In genomic region chr11:6298605-6299004, GRCh38 we compare ENCODE assay signal across 9 cellular contexts. TPM values are rescaled to one million over a fixed set of nuclear protein-coding genes. Genes with fewer than 3 reads are reported as not detected.
DNase-seq lines count a peak whose midpoint lies in the region; ATAC-seq, FAIRE-seq and TF ChIP-seq lines count a peak whose summit lies in the region.
"Had no signal": no experiment of that assay in that cellular context is flagged by ENCODE, and none has a peak within 500 bp of the region (broad histone marks: within the 10 kb centered on the region; RNA-seq: fewer than 3 reads in every experiment).

No MANE protein-coding gene starts in this region.

- no TSS peak for BruUV-seq in OCI-LY7 (replicated peaks; lab: Mats Ljungman, UMichigan)

- H3K36me3 ChIP-seq in OCI-LY7 (ENCODE audit: insufficient read depth, low read length) (no peaks in the 10 kb centered on the region), H1 (ENCODE audit: control insufficient read depth in 2 of 4, insufficient read depth in 4 of 4, low read length in 3 of 4) (no peaks in the 10 kb centered on the region), osteoblast (ENCODE audit: insufficient read depth, low read length) (no peaks in the 10 kb centered on the region)
- H3K36me3 ChIP-seq in naive thymus-derived CD4-positive, alpha-beta T cell (ENCODE audit: control insufficient read depth in 2 of 3, insufficient read depth in 3 of 3, low read length in 3 of 3), result no peaks in the 10 kb centered on the region

- no peak overlapping the region for H3K23ac ChIP-seq in H1 (ENCODE audit: insufficient read length)

- no peaks in the 10 kb centered on the region; a peak in 1 of 7 replicates for H3K27me3 ChIP-seq in H1 (replicated peaks in 1 of 4; ENCODE audit: control insufficient read depth in 3 of 4, extremely low read depth in 1 of 4, insufficient read depth in 3 of 4, low read length in 3 of 4)
- no peaks in the 10 kb centered on the region for H3K27me3 ChIP-seq in osteoblast (ENCODE audit: insufficient read depth, low read length)
- H3K27me3 ChIP-seq in naive thymus-derived CD4-positive, alpha-beta T cell (ENCODE audit: control insufficient read depth in 2 of 2, insufficient read depth in 2 of 2, low read length in 2 of 2), result no peaks in the 10 kb centered on the region

- no peaks in the 10 kb centered on the region for H3K4me1 Mint-ChIP-seq in naive thymus-derived CD4-positive, alpha-beta T cell
- H3K4me1 Mint-ChIP-seq: CD4-positive, CD25-positive, alpha-beta regulatory T cell had no signal

- no peaks in the 10 kb centered on the region for H3K36me3 Mint-ChIP-seq in naive thymus-derived CD4-positive, alpha-beta T cell
- H3K36me3 Mint-ChIP-seq: CD4-positive, CD25-positive, alpha-beta regulatory T cell had no signal

- no peak overlapping the region for H3K4me3 Mint-ChIP-seq in naive thymus-derived CD4-positive, alpha-beta T cell
- H3K4me3 Mint-ChIP-seq: CD4-positive, CD25-positive, alpha-beta regulatory T cell had no signal

- no peaks in the 10 kb centered on the region for H3K23me2 ChIP-seq in H1 (ENCODE audit: low read depth, low read length)

- H3K9me2 ChIP-seq in OCI-LY7 (ENCODE audit: insufficient read depth, low read length), result no peaks in the 10 kb centered on the region

- no peak overlapping the region for H3K14ac ChIP-seq in H1 (ENCODE audit: insufficient read length)

- no peaks in the 10 kb centered on the region for H3K9me3 ChIP-seq in OCI-LY7 (ENCODE audit: low read length)
- no peaks in the 10 kb centered on the region for H3K9me3 ChIP-seq in H1 (ENCODE audit: insufficient read depth in 2 of 2, low read depth in 1 of 2, low read length in 1 of 2)
- no peaks in the 10 kb centered on the region for H3K9me3 ChIP-seq in osteoblast (ENCODE audit: low read depth, low read length)
- H3K9me3 ChIP-seq in naive thymus-derived CD4-positive, alpha-beta T cell (ENCODE audit: control insufficient read depth in 2 of 3, low read length in 3 of 3), result no peaks in the 10 kb centered on the region

- H3K4ac ChIP-seq in H1 (replicated peaks; ENCODE audit: insufficient read length, low read depth, low read length), result no peak overlapping the region

- H2AFZ ChIP-seq in OCI-LY7 (ENCODE audit: low read length), result no peak overlapping the region
- no peak overlapping the region for H2AFZ ChIP-seq in H1 (ENCODE audit: low read length)
- H2AFZ ChIP-seq in osteoblast (ENCODE audit: low read length), result no peak overlapping the region

- H2AK5ac ChIP-seq in H1 (ENCODE audit: low read depth, low read length), result no peak overlapping the region

- peak; percentile 74 for TF ChIP-seq CTCF in OCI-LY7 (conservative IDR thresholded peaks at IDR 0.05; ENCODE audit: low read length)
- TF ChIP-seq CTCF in H1 (IDR thresholded peaks at IDR 0.05; ENCODE audit: control extremely low read depth in 1 of 3, insufficient read depth in 1 of 3, low read depth in 1 of 3, low read length in 3 of 3), result peak; percentile 100
- peak; percentile 65 for TF ChIP-seq CTCF in osteoblast (IDR thresholded peaks at IDR 0.05; ENCODE audit: extremely low read depth, low read depth, low read length)

- H3K79me2 ChIP-seq in OCI-LY7 (ENCODE audit: insufficient read depth, low read depth, low read length) (no peaks in the 10 kb centered on the region), H1 (ENCODE audit: control insufficient read depth in 1 of 2, insufficient read depth in 2 of 2, low read length in 2 of 2) (no peaks in the 10 kb centered on the region), osteoblast (ENCODE audit: insufficient read depth, low read length) (no peaks in the 10 kb centered on the region)

- H3K9me3 Mint-ChIP-seq in naive thymus-derived CD4-positive, alpha-beta T cell, result no peaks in the 10 kb centered on the region
- H3K9me3 Mint-ChIP-seq: CD4-positive, CD25-positive, alpha-beta regulatory T cell had no signal

- no peaks in the 10 kb centered on the region for H3K79me1 ChIP-seq in H1 (ENCODE audit: low read depth, low read length)

- no peak overlapping the region for H2BK20ac ChIP-seq in H1 (ENCODE audit: low read length)

- H3K27ac Mint-ChIP-seq in naive thymus-derived CD4-positive, alpha-beta T cell, result no peak overlapping the region
- H3K27ac Mint-ChIP-seq: CD4-positive, CD25-positive, alpha-beta regulatory T cell had no signal

- POLR2A ChIA-PET in OCI-LY7 (lab: Charles Lee) (interaction anchor here (0.6 to 1.5 kb wide), 2 partner anchors 21 to 114 kb away, joined by 3 to 5 read pairs; no protein-coding TSS in a partner anchor), H1 (lab: Charles Lee; ENCODE audit: partially characterized antibody) (interaction anchor here (1.0 to 1.7 kb wide), 3 partner anchors 21 to 51 kb away, joined by 3 to 4 read pairs (median 4); partner anchors contain the start of gene CAVIN3)
- POLR2A ChIA-PET in naive thymus-derived CD4-positive, alpha-beta T cell (lab: Charles Lee), result no interaction called here

- CTCF ChIA-PET in OCI-LY7 (lab: Charles Lee; ENCODE audit: unreplicated experiment) (interaction anchor here (0.5 to 0.6 kb wide), 2 partner anchors 63 to 95 kb away, joined by 3 read pairs; no protein-coding TSS in a partner anchor), H1 (lab: Charles Lee; ENCODE audit: partially characterized antibody) (interaction anchor here (0.5 to 9.5 kb wide), 31 partner anchors 9 to 307 kb away, joined by 3 to 166 read pairs (median 4); partner anchors contain the start of genes CAVIN3 and CCKBR)
- CTCF ChIA-PET in naive thymus-derived CD4-positive, alpha-beta T cell (lab: Charles Lee), result no interaction called here

- H3K27ac ChIP-seq in OCI-LY7 (ENCODE audit: low read depth, low read length, poor library complexity, severe bottlenecking) (no peak overlapping the region), H1 (ENCODE audit: low read depth, low read length) (no peak overlapping the region), osteoblast (ENCODE audit: low read depth, low read length) (no peak overlapping the region)
- no peak overlapping the region for H3K27ac ChIP-seq in naive thymus-derived CD4-positive, alpha-beta T cell (ENCODE audit: low read depth, low read length)

- TF ChIP-seq RAD21 in H1 (IDR thresholded peaks at IDR 0.05 in 1 of 2, conservative IDR thresholded peaks at IDR 0.05 in 1 of 2; ENCODE audit: low read depth in 2 of 2, low read length in 2 of 2), result peak; percentile 72 to 86

- no peak overlapping the region for H2BK15ac ChIP-seq in H1 (ENCODE audit: low read length)

- H4K8ac ChIP-seq in H1 (ENCODE audit: extremely low read depth, insufficient read depth, low read length), result no peak overlapping the region

- H3K4me1 ChIP-seq in OCI-LY7 (ENCODE audit: insufficient read depth, low read length, poor library complexity, severe bottlenecking), result no peaks in the 10 kb centered on the region
- peaks cover 1 to 7% (median 2%) of the 10 kb centered on the region in 4 experiments; a peak in 5 of 7 replicates for H3K4me1 ChIP-seq in H1 (replicated peaks in 1 of 4; ENCODE audit: control insufficient read depth in 3 of 4, insufficient read depth in 4 of 4, low read length in 3 of 4)
- H3K4me1 ChIP-seq in osteoblast (ENCODE audit: insufficient read depth, low read length), result no peaks in the 10 kb centered on the region
- H3K4me1 ChIP-seq in naive thymus-derived CD4-positive, alpha-beta T cell (ENCODE audit: control insufficient read depth in 2 of 2, insufficient read depth in 2 of 2, low read length in 2 of 2), result no peaks in the 10 kb centered on the region

- H3K56ac ChIP-seq in H1 (replicated peaks; ENCODE audit: insufficient read length, low read depth, low read length), result no peak overlapping the region

- no peak overlapping the region for H3K9ac ChIP-seq in H1 (replicated peaks in 1 of 4; ENCODE audit: extremely low read depth in 1 of 4, low read depth in 3 of 4, low read length in 3 of 4)

- H4K20me1 ChIP-seq in OCI-LY7 (ENCODE audit: insufficient read depth, low read length) (no peaks in the 10 kb centered on the region), H1 (replicated peaks in 1 of 2; ENCODE audit: control insufficient read depth in 1 of 2, insufficient read depth in 2 of 2, low read length in 2 of 2) (no peaks in the 10 kb centered on the region), osteoblast (ENCODE audit: insufficient read depth, low read length) (no peaks in the 10 kb centered on the region)

- FAIRE-seq in H1 (lab: Jason Lieb, UNC), result peak; percentile 78

- H2BK5ac ChIP-seq in H1 (ENCODE audit: low read depth, low read length), result 0 out of 2 replicates have a peak overlapping the region, but pooled peaks have one; percentile 1

- H2BK120ac ChIP-seq in H1 (replicated peaks; ENCODE audit: low read depth, low read length), result no peak overlapping the region

- peaks cover 8 to 30% (median 20%) of the 10 kb centered on the region in 5 donors for H3K27me3 Mint-ChIP-seq in naive thymus-derived CD4-positive, alpha-beta T cell

- intact Hi-C loops in OCI-LY7 (cut with micrococcal nuclease; ENCODE audit: unreplicated experiment), result loop anchor here (5.0 kb wide), 2 partner anchors 54 to 276 kb away; no protein-coding TSS in a partner anchor
- intact Hi-C loops in naive thymus-derived CD4-positive, alpha-beta T cell (cut with micrococcal nuclease), result loop anchor here (1.0 to 5.0 kb wide), 4 partner anchors 54 to 209 kb away; partner anchors contain the start of gene HPX (in 1 of the 2)

- H3K4me3 ChIP-seq in OCI-LY7 (ENCODE audit: low read depth, low read length, poor library complexity, severe bottlenecking), result no peak overlapping the region
- no peak overlapping the region for H3K4me3 ChIP-seq in H1 (ENCODE audit: extremely low read depth in 1 of 4, insufficient read depth in 2 of 4, low read depth in 3 of 4, low read length in 4 of 4)
- H3K4me3 ChIP-seq in osteoblast (ENCODE audit: insufficient read depth, low read length), result no peak overlapping the region
- no peak overlapping the region for H3K4me3 ChIP-seq in naive thymus-derived CD4-positive, alpha-beta T cell (ENCODE audit: low read length)

- peak; percentile 66 for ATAC-seq in HG02938 (IDR thresholded peaks at IDR 0.05; ENCODE audit: unreplicated experiment)
- no peak for ATAC-seq in naive thymus-derived CD4-positive, alpha-beta T cell

- peak; percentile 52 for DNase-seq in NCI-H748 (lab: John Stamatoyannopoulos, UW; ENCODE audit: unreplicated experiment)
- DNase-seq in NCI-H748 treated with DMSO at 0.1 percent for 48 hours (lab: John Stamatoyannopoulos, UW), result no peak
- DNase-seq in OCI-LY7 (ENCODE audit: low spot score), result peak; percentile 53
- DNase-seq in H1 (ENCODE audit: low read depth in 1 of 2, low spot score in 2 of 2), result peak in 1 of 2 experiments; percentile 81
- peak; percentile 35 for DNase-seq in osteoblast (ENCODE audit: insufficient read length, low spot score, missing footprints)
- DNase-seq in NCI-H2107 (lab: John Stamatoyannopoulos, UW), result no peak
- DNase-seq in naive thymus-derived CD4-positive, alpha-beta T cell, result no peak

- no peak for TF ChIP-seq POLR2A in H1 (IDR thresholded peaks at IDR 0.05; ENCODE audit: control extremely low read depth in 1 of 2, low read depth in 2 of 2, low read length in 2 of 2)

- H3K18ac ChIP-seq in H1 (ENCODE audit: extremely low read depth, low read length), result no peak overlapping the region

- no peak for TF ChIP-seq EP300 in H1 (IDR thresholded peaks at IDR 0.05; ENCODE audit: borderline replicate concordance in 1 of 2, low read depth in 2 of 2, low read length in 2 of 2)

- 0 out of 2 replicates have a peak overlapping the region, but pooled peaks have one; percentile 61 for H2BK12ac ChIP-seq in H1 (ENCODE audit: low read depth, low read length)

- no peak overlapping the region for H4K91ac ChIP-seq in H1 (replicated peaks; ENCODE audit: insufficient read length, low read length)

- H4K5ac ChIP-seq in H1 (ENCODE audit: insufficient read length, low read depth, low read length), result no peak overlapping the region

- H3K4me2 ChIP-seq in OCI-LY7 (ENCODE audit: low read length) (no peak overlapping the region), H1 (ENCODE audit: insufficient read depth in 1 of 2, low read depth in 2 of 2, low read length in 2 of 2) (no peak overlapping the region), osteoblast (ENCODE audit: insufficient read depth, low read length) (no peak overlapping the region)

- 14% methylated on average over 4 of the region's 4 CpGs; no CpG with 5 or more reads in 1 of the 2 experiments for WGBS in H1 (ENCODE audit: extremely low coverage in 1 of 2, insufficient coverage in 1 of 2, insufficient read length in 1 of 2, insufficient replicate concordance in 2 of 2, low coverage in 1 of 2, low lambda C conversion rate in 2 of 2, missing lambda C conversion rate in 1 of 2), 2 experiments

RNA-seq across cellular contexts. Expression of gene CAVIN3, which starts 21.7 kb away (rescaled TPM):
- not detected in 2 replicates for total RNA-seq in OCI-LY7 (2014; rRNA removed; shearing (Covaris generic))
- total RNA-seq in OCI-LY7 (2022) (not detected in 2 replicates), osteoblast (271 and 314 TPM in 2 replicates)
- 17.7 and 20.4 TPM in 2 replicates for total RNA-seq in H1 (2021; fragmentation: NEBNext Ultra II Directional; extraction: Animal tissue kit (Norgen Biotek cat#: 25700))
- 26.4 and 27.6 TPM in 2 replicates for polyA plus RNA-seq in H1 (2011; rRNA removed)
- polyA plus RNA-seq in H1 (2011; cell fraction: cytosol; rRNA removed), result 32.4 TPM
- 21.2 TPM for polyA plus RNA-seq in H1 (2011; cell fraction: nucleus; rRNA removed)
- 14.5 to 21.3 TPM (median 18.9 TPM) in 4 replicates for polyA plus RNA-seq in H1 (2012, experiment 1 of 2)
- polyA plus RNA-seq in H1 (2012, experiment 2 of 2), result 22.2 TPM
- polyA plus RNA-seq in H1 (2013, experiment 1 of 2), result 10.8 TPM
- polyA plus RNA-seq in H1 (2013, experiment 2 of 2), result 10.4 TPM
- 1.5 and 2.9 TPM in 2 replicates for polyA minus RNA-seq in H1 (2011; rRNA and poly(A)+ RNA removed)
- 4.3 TPM for polyA minus RNA-seq in H1 (2011; cell fraction: cytosol; rRNA and poly(A)+ RNA removed)
- polyA minus RNA-seq in H1 (2011; cell fraction: nucleus; rRNA and poly(A)+ RNA removed), result 18.5 TPM
- total RNA-seq in naive thymus-derived CD4-positive, alpha-beta T cell, result 1 to 10 TPM in 1 of 5 experiments, under 1 TPM in 2, not detected in 2; 0.51 to 5.4 (median 0.61) TPM
- not detected for polyA plus RNA-seq in naive thymus-derived CD4-positive, alpha-beta T cell

RNA-seq across cellular contexts. Expression of gene CCKBR, which starts 39.0 kb away (rescaled TPM):
- total RNA-seq in OCI-LY7 (2014; rRNA removed; shearing (Covaris generic)), result not detected in 2 replicates
- total RNA-seq in OCI-LY7 (2022) (not detected in 2 replicates), osteoblast (not detected in 2 replicates)
- 4.6 and 5.7 TPM in 2 replicates for total RNA-seq in H1 (2021; fragmentation: NEBNext Ultra II Directional; extraction: Animal tissue kit (Norgen Biotek cat#: 25700))
- 9.1 and 9.8 TPM in 2 replicates for polyA plus RNA-seq in H1 (2011; rRNA removed)
- 4.5 TPM for polyA plus RNA-seq in H1 (2011; cell fraction: cytosol; rRNA removed)
- polyA plus RNA-seq in H1 (2011; cell fraction: nucleus; rRNA removed), result 7.1 TPM
- polyA plus RNA-seq in H1 (2012, experiment 1 of 2), result 4.8 to 8.0 TPM (median 6.8 TPM) in 4 replicates
- 6.3 TPM for polyA plus RNA-seq in H1 (2012, experiment 2 of 2)
- polyA plus RNA-seq in H1 (2013, experiment 1 of 2), result 4.1 TPM
- 4.1 TPM for polyA plus RNA-seq in H1 (2013, experiment 2 of 2)
- 8.0 and 9.4 TPM in 2 replicates for polyA minus RNA-seq in H1 (2011; rRNA and poly(A)+ RNA removed)
- polyA minus RNA-seq in H1 (2011; cell fraction: cytosol; rRNA and poly(A)+ RNA removed), result 2.7 TPM
- polyA minus RNA-seq in H1 (2011; cell fraction: nucleus; rRNA and poly(A)+ RNA removed), result 3.1 TPM
- not detected for total RNA-seq in naive thymus-derived CD4-positive, alpha-beta T cell
- not detected for polyA plus RNA-seq in naive thymus-derived CD4-positive, alpha-beta T cell
- total RNA-seq: CD4-positive, CD25-positive, alpha-beta regulatory T cell had no signal
- polyA plus RNA-seq: CD4-positive, CD25-positive, alpha-beta regulatory T cell had no signal

RNA-seq across cellular contexts. Expression of gene CNGA4, which starts 59.7 kb away (rescaled TPM):
- 0.28 and 0.67 TPM in 2 replicates for total RNA-seq in OCI-LY7 (2014; rRNA removed; shearing (Covaris generic))
- total RNA-seq in OCI-LY7 (2022) (0.97 and 1.0 TPM in 2 replicates), osteoblast (under 0.01 TPM in 2 replicates)
- 0.33 TPM in 1 of 2 replicates, not detected in the other for total RNA-seq in H1 (2021; fragmentation: NEBNext Ultra II Directional; extraction: Animal tissue kit (Norgen Biotek cat#: 25700))
- polyA plus RNA-seq in H1 (2011; rRNA removed), result 0.29 and 0.74 TPM in 2 replicates
- 0.44 TPM for polyA plus RNA-seq in H1 (2011; cell fraction: cytosol; rRNA removed)
- polyA plus RNA-seq in H1 (2011; cell fraction: nucleus; rRNA removed), result 1.00 TPM
- polyA plus RNA-seq in H1 (2012, experiment 1 of 2), result 0.21 to 0.62 TPM (median 0.30 TPM) in 4 replicates
- not detected for polyA plus RNA-seq in H1 (2012, experiment 2 of 2)
- 0.12 TPM for polyA plus RNA-seq in H1 (2013, experiment 1 of 2)
- 0.07 TPM for polyA plus RNA-seq in H1 (2013, experiment 2 of 2)
- polyA minus RNA-seq in H1 (2011; rRNA and poly(A)+ RNA removed), result 0.63 and 0.69 TPM in 2 replicates
- not detected for polyA minus RNA-seq in H1 (2011; cell fraction: cytosol; rRNA and poly(A)+ RNA removed)
- polyA minus RNA-seq in H1 (2011; cell fraction: nucleus; rRNA and poly(A)+ RNA removed), result 0.30 TPM
- total RNA-seq in naive thymus-derived CD4-positive, alpha-beta T cell, result under 1 TPM in 4 of 5 experiments, not detected in 1; 0.32 to 0.62 (median 0.37) TPM
- polyA plus RNA-seq in naive thymus-derived CD4-positive, alpha-beta T cell, result not detected
- polyA plus RNA-seq: CD4-positive, CD25-positive, alpha-beta regulatory T cell had no signal

Comparison
In these comparisons a context has a peak if more than half of its experiments do, and no peak if none do; other contexts are left out.
1. DNase-seq: peak in NCI-H748 (single experiment), OCI-LY7 (single experiment) and osteoblast (single experiment); none in NCI-H748 treated with DMSO at 0.1 percent for 48 hours (single experiment), NCI-H2107 (single experiment) and naive thymus-derived CD4-positive, alpha-beta T cell (0 of 9).
2. RNA of gene CAVIN3, which starts 21.7 kb away (total RNA-seq): 271 to 314 TPM in osteoblast; 17.7 to 20.4 TPM in H1, 0.51 to 5.4 TPM in naive thymus-derived CD4-positive, alpha-beta T cell and not detected in OCI-LY7; every median in the first group is over 10 times any median in the second.
3. Peak in every context shown above with its lines, with median percentiles within 50 percentile points of each other: CTCF ChIP-seq.